Comparison of ENCODE assay signal across 24 cellular contexts in the genomic region with DNA sequence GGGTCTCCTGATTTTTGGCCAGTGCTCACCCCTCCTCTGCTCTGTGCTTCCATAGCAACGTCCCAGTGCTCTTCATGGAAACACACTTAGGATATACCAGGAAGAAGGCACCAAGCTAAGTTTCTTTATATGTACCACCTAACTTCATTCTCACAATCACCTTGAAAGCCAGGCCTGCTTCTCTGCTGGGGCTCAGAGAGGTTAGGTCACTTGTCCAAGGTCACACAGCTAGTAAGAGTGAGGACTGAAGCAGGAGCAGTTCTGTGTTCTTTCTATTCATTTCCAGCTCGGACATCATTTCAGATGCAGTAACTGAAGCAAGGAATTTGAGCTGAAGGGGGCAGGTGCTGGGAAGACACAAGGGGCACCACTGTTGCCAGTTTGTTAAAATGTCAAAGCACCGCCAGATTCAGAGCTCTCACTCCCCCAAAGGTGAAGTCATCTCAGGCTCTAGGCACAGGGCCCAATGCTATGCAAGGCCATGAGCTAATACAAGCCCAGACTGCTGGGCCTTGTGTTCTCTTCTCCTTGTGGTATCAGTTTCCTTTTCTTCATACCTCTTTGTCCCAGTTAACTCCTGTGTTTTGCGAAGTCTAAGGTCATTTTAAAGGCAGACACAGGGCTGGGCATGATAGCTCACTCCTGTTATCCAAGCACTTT. TPM values are rescaled to one million over a fixed set of nuclear protein-coding genes. Genes with fewer than 3 reads are reported as not detected.
DNase-seq lines count a peak whose midpoint lies in the region; ATAC-seq, FAIRE-seq and TF ChIP-seq lines count a peak whose summit lies in the region.
"Had no signal": no experiment of that assay in that cellular context is flagged by ENCODE, and none has a peak within 500 bp of the region (broad histone marks: within the 10 kb centered on the region; RNA-seq: fewer than 3 reads in every experiment).

No MANE protein-coding gene starts in this region.

- peak overlapping the region; percentile 31 for H3K27ac Mint-ChIP-seq in activated naive CD8-positive, alpha-beta T cell treated with anti-CD3 and anti-CD28 coated beads, Interleukin-2, amount 10 ng/mL, durations not matched to agents 7 days and 5 days
- H3K27ac Mint-ChIP-seq in activated naive CD8-positive, alpha-beta T cell treated with anti-CD3 and anti-CD28 coated beads for 36 hours = no peak overlapping the region
- H3K27ac Mint-ChIP-seq: dendritic cell treated with granulocyte-macrophage colony-stimulating factor and Interleukin-4, amounts not matched to agents 40 ng/mL and 50 ng/mL, for 4 days had no signal

- TF ChIP-seq CTCF in kidney (IDR thresholded peaks at IDR 0.05; ENCODE audit: borderline replicate concordance, extremely low read depth, insufficient read depth) = no peak

- no peaks in the 10 kb centered on the region for H3K9me3 ChIP-seq in kidney (ENCODE audit: control insufficient read depth in 1 of 2, low read length in 2 of 2)
- H3K9me3 ChIP-seq: left ventricle myocardium inferior, prostate gland had no signal

- no peak overlapping the region for H3K9ac ChIP-seq in kidney (ENCODE audit: low read length in 2 of 2)

- no peak for DNase-seq in activated naive CD8-positive, alpha-beta T cell treated with anti-CD3 and anti-CD28 coated beads, Interleukin-2, amount 10 ng/mL, durations not matched to agents 7 days and 5 days
- no peak for DNase-seq in activated naive CD8-positive, alpha-beta T cell treated with anti-CD3 and anti-CD28 coated beads for 36 hours
- DNase-seq in amniotic epithelial cell (ENCODE audit: low read depth) (peak; percentile 55), kidney (peak; percentile 10), hippocampal formation (lab: John Stamatoyannopoulos, UW) (no peak), NCI-H2029 (lab: John Stamatoyannopoulos, UW) (no peak)
- DNase-seq: activated CD4-positive, alpha-beta T cell treated with anti-CD3 and anti-CD28 coated beads for 1 hour; CD4-positive, CD25-positive, alpha-beta regulatory T cell; DMS53; HCEC 1CT; head of caudate nucleus; left ventricle myocardium inferior; midbrain; NCI-H1092 treated with DMSO at 0.1 percent for 48 hours; NCI-H2029 treated with DMSO at 0.1 percent for 48 hours; NCI-H345; NCI-H774; SHP77; SW 1271 had no signal

- H3K4me3 ChIP-seq in kidney (ENCODE audit: low read length in 2 of 2) = no peak overlapping the region
- H3K4me3 ChIP-seq: left ventricle myocardium inferior, prostate gland had no signal

- no peak for ATAC-seq in activated naive CD8-positive, alpha-beta T cell treated with anti-CD3 and anti-CD28 coated beads, Interleukin-2, amount 10 ng/mL, durations not matched to agents 7 days and 5 days (ENCODE audit: low read depth)
- ATAC-seq in HG02938 (IDR thresholded peaks at IDR 0.05; ENCODE audit: unreplicated experiment) = no peak

- no peaks in the 10 kb centered on the region for H3K36me3 Mint-ChIP-seq in activated naive CD8-positive, alpha-beta T cell treated with anti-CD3 and anti-CD28 coated beads, Interleukin-2, amount 10 ng/mL, durations not matched to agents 7 days and 5 days
- H3K36me3 Mint-ChIP-seq in activated naive CD8-positive, alpha-beta T cell treated with anti-CD3 and anti-CD28 coated beads for 36 hours = peaks cover 3% of the 10 kb centered on the region
- H3K36me3 Mint-ChIP-seq: CD4-positive, CD25-positive, alpha-beta regulatory T cell had no signal

- intact Hi-C loops in kidney (cut with DNase I) = no loop called here

- H3K27ac ChIP-seq in kidney (ENCODE audit: low read depth in 2 of 2, low read length in 2 of 2) = no peak overlapping the region
- H3K27ac ChIP-seq: left ventricle myocardium inferior, prostate gland had no signal

- no peaks in the 10 kb centered on the region for H3K27me3 Mint-ChIP-seq in activated naive CD8-positive, alpha-beta T cell treated with anti-CD3 and anti-CD28 coated beads, Interleukin-2, amount 10 ng/mL, durations not matched to agents 7 days and 5 days
- H3K27me3 Mint-ChIP-seq in activated naive CD8-positive, alpha-beta T cell treated with anti-CD3 and anti-CD28 coated beads for 36 hours = no peaks in the 10 kb centered on the region
- H3K27me3 Mint-ChIP-seq: CD4-positive, CD25-positive, alpha-beta regulatory T cell; dendritic cell treated with granulocyte-macrophage colony-stimulating factor and Interleukin-4, amounts not matched to agents 40 ng/mL and 50 ng/mL, for 4 days had no signal

- FAIRE-seq in kidney (lab: Jason Lieb, UNC) = no peak
- FAIRE-seq: TTC549 had no signal

- H3K9me3 Mint-ChIP-seq in activated naive CD8-positive, alpha-beta T cell treated with anti-CD3 and anti-CD28 coated beads, Interleukin-2, amount 10 ng/mL, durations not matched to agents 7 days and 5 days = no peaks in the 10 kb centered on the region
- H3K9me3 Mint-ChIP-seq in activated naive CD8-positive, alpha-beta T cell treated with anti-CD3 and anti-CD28 coated beads for 36 hours = no peaks in the 10 kb centered on the region
- H3K9me3 Mint-ChIP-seq: CD4-positive, CD25-positive, alpha-beta regulatory T cell; dendritic cell treated with granulocyte-macrophage colony-stimulating factor and Interleukin-4, amounts not matched to agents 40 ng/mL and 50 ng/mL, for 4 days had no signal

- H3K36me3 ChIP-seq in kidney (ENCODE audit: control insufficient read depth in 1 of 2, insufficient read depth in 2 of 2, low read length in 2 of 2) = no peaks in the 10 kb centered on the region
- H3K36me3 ChIP-seq: left ventricle myocardium inferior, prostate gland had no signal

- no peak overlapping the region for H3K4me3 Mint-ChIP-seq in activated naive CD8-positive, alpha-beta T cell treated with anti-CD3 and anti-CD28 coated beads, Interleukin-2, amount 10 ng/mL, durations not matched to agents 7 days and 5 days
- H3K4me3 Mint-ChIP-seq in activated naive CD8-positive, alpha-beta T cell treated with anti-CD3 and anti-CD28 coated beads for 36 hours = no peak overlapping the region
- H3K4me3 Mint-ChIP-seq: dendritic cell treated with granulocyte-macrophage colony-stimulating factor and Interleukin-4, amounts not matched to agents 40 ng/mL and 50 ng/mL, for 4 days had no signal

- peaks cover 0 to 14% of the 10 kb centered on the region in 2 donors for H3K4me1 ChIP-seq in kidney (ENCODE audit: control insufficient read depth in 1 of 2, insufficient read depth in 1 of 2, low read depth in 1 of 2, low read length in 2 of 2)
- H3K4me1 ChIP-seq: prostate gland had no signal

- H3K4me1 Mint-ChIP-seq in activated naive CD8-positive, alpha-beta T cell treated with anti-CD3 and anti-CD28 coated beads, Interleukin-2, amount 10 ng/mL, durations not matched to agents 7 days and 5 days = peaks cover 34% of the 10 kb centered on the region
- H3K4me1 Mint-ChIP-seq in activated naive CD8-positive, alpha-beta T cell treated with anti-CD3 and anti-CD28 coated beads for 36 hours = peaks cover 28% of the 10 kb centered on the region

- POLR2A ChIA-PET in activated naive CD8-positive, alpha-beta T cell treated with anti-CD3 and anti-CD28 coated beads, Interleukin-2, amount 10 ng/mL, durations not matched to agents 7 days and 5 days (lab: Charles Lee) = interaction anchor here (0.6 to 2.0 kb wide), 4 partner anchors 18 to 738 kb away, joined by 3 to 6 read pairs (median 4); partner anchors contain the start of genes CCNK and SETD3

RNA-seq across cellular contexts. Expression of gene YY1, which starts 19.7 kb away (rescaled TPM):
- total RNA-seq in activated naive CD8-positive, alpha-beta T cell treated with anti-CD3 and anti-CD28 coated beads, Interleukin-2, amount 10 ng/mL, durations not matched to agents 7 days and 5 days = 10 to 100 TPM; 86.4 to 89.6 TPM
- total RNA-seq in activated naive CD8-positive, alpha-beta T cell treated with anti-CD3 and anti-CD28 coated beads for 36 hours = 100 to 1,000 TPM; 109 to 119 TPM
- 60.4 TPM for total RNA-seq in kidney
- polyA plus RNA-seq in kidney (ENCODE audit: insufficient read depth, low read depth, low replicate concordance) = 34.2 TPM

RNA-seq across cellular contexts. Expression of gene DEGS2, which starts 59.8 kb away (rescaled TPM):
- under 1 TPM; 0.14 to 0.28 TPM for total RNA-seq in activated naive CD8-positive, alpha-beta T cell treated with anti-CD3 and anti-CD28 coated beads, Interleukin-2, amount 10 ng/mL, durations not matched to agents 7 days and 5 days
- total RNA-seq in activated naive CD8-positive, alpha-beta T cell treated with anti-CD3 and anti-CD28 coated beads for 36 hours = 1 to 10 TPM; 1.6 to 1.8 TPM
- total RNA-seq in kidney = 28.7 TPM
- polyA plus RNA-seq in kidney (ENCODE audit: insufficient read depth, low read depth, low replicate concordance) = 25.1 TPM
- total RNA-seq: CD4-positive, CD25-positive, alpha-beta regulatory T cell; left ventricle myocardium inferior; LHCN-M2 had no signal

Comparison
In these comparisons a context has a peak if more than half of its experiments do, and no peak if none do; other contexts are left out.
1. DNase-seq: peak in amniotic epithelial cell (single experiment) and kidney (single experiment); none in activated naive CD8-positive, alpha-beta T cell treated with anti-CD3 and anti-CD28 coated beads, Interleukin-2, amount 10 ng/mL, durations not matched to agents 7 days and 5 days (single experiment), activated naive CD8-positive, alpha-beta T cell treated with anti-CD3 and anti-CD28 coated beads for 36 hours (single experiment), hippocampal formation (0 of 2) and NCI-H2029 (single experiment).
2. RNA of gene DEGS2, which starts 59.8 kb away (total RNA-seq): 28.7 TPM in kidney (single experiment); 1.6 to 1.8 TPM in activated naive CD8-positive, alpha-beta T cell treated with anti-CD3 and anti-CD28 coated beads for 36 hours and 0.14 to 0.28 TPM in activated naive CD8-positive, alpha-beta T cell treated with anti-CD3 and anti-CD28 coated beads, Interleukin-2, amount 10 ng/mL, durations not matched to agents 7 days and 5 days; every median in the first group is over 10 times any median in the second.